Comparison of ENCODE assay signal across 8 cellular contexts in genomic region chr9:128684325-128685021, GRCh38. TPM values are rescaled to one million over a fixed set of nuclear protein-coding genes. Genes with fewer than 3 reads are reported as not detected.
DNase-seq lines count a peak whose midpoint lies in the region; ATAC-seq and TF ChIP-seq lines count a peak whose summit lies in the region.

No MANE protein-coding gene starts in this region.

- H3K9me2 ChIP-seq in OCI-LY1 (ENCODE audit: low read depth, low read length), result no peaks in the 10 kb centered on the region

- TF ChIP-seq CTCF in GM10248 (IDR thresholded peaks at IDR 0.05; ENCODE audit: control extremely low read depth, extremely low read depth, low read depth, missing control alignments), result no peak
- TF ChIP-seq CTCF in OCI-LY1 (IDR thresholded peaks at IDR 0.05; ENCODE audit: low read length), result no peak
- no peak for TF ChIP-seq CTCF in esophagus muscularis mucosa (IDR thresholded peaks at IDR 0.05)

- TF ChIP-seq EP300 in esophagus muscularis mucosa (IDR thresholded peaks at IDR 0.05), result no peak

- CTCF ChIA-PET in GM10248 (lab: Yijun Ruan, JAX), result interaction anchor here (1.1 to 2.1 kb wide), 5 partner anchors 10 to 246 kb away, joined by 3 to 9 read pairs (median 4); partner anchors contain the start of gene PKN3
- CTCF ChIA-PET in naive thymus-derived CD4-positive, alpha-beta T cell (lab: Charles Lee), result interaction anchor here (0.5 to 1.6 kb wide), 4 partner anchors 13 to 179 kb away, joined by 3 to 7 read pairs (median 4); partner anchors contain the start of gene PKN3

- H3K36me3 Mint-ChIP-seq in naive thymus-derived CD4-positive, alpha-beta T cell, result peaks cover 0 to 8% (median 0%) of the 10 kb centered on the region in 5 donors

- no peak for TF ChIP-seq POLR2A in esophagus muscularis mucosa (IDR thresholded peaks at IDR 0.05; ENCODE audit: low read depth)

- no peaks in the 10 kb centered on the region for H3K9me3 Mint-ChIP-seq in naive thymus-derived CD4-positive, alpha-beta T cell
- no peaks in the 10 kb centered on the region for H3K9me3 Mint-ChIP-seq in stimulated activated naive CD8-positive, alpha-beta T cell treated with anti-CD3 and anti-CD28 coated beads, Interleukin-15, amount 100 ng/mL, for 72 hours

- H3K4me1 ChIP-seq in OCI-LY1 (ENCODE audit: insufficient read depth, low read length, severe bottlenecking) (peaks cover 52% of the 10 kb centered on the region), esophagus muscularis mucosa (peaks cover 21 to 43% (median 34%) of the 10 kb centered on the region in 4 donors)
- peaks cover 27 to 36% of the 10 kb centered on the region in 2 donors for H3K4me1 ChIP-seq in naive thymus-derived CD4-positive, alpha-beta T cell (ENCODE audit: control insufficient read depth in 2 of 2, insufficient read depth in 2 of 2, low read length in 2 of 2)

- H3K9me3 ChIP-seq in OCI-LY1 (ENCODE audit: low read length) (no peaks in the 10 kb centered on the region), esophagus muscularis mucosa (no peaks in the 10 kb centered on the region)
- no peaks in the 10 kb centered on the region for H3K9me3 ChIP-seq in naive thymus-derived CD4-positive, alpha-beta T cell (ENCODE audit: control insufficient read depth in 2 of 3, low read length in 3 of 3)

- H3K79me2 ChIP-seq in OCI-LY1 (ENCODE audit: insufficient read depth, low read length), result peaks cover 31% of the 10 kb centered on the region

- H3K4me3 Mint-ChIP-seq in naive thymus-derived CD4-positive, alpha-beta T cell, result peak overlapping the region; percentile 92 to 100 (median 96)
- peak overlapping the region; percentile 95 to 99 for H3K4me3 Mint-ChIP-seq in stimulated activated naive CD8-positive, alpha-beta T cell treated with anti-CD3 and anti-CD28 coated beads, Interleukin-15, amount 100 ng/mL, for 72 hours

- intact Hi-C loops in esophagus muscularis mucosa (cut with DNase I), result loop anchor here (5.0 kb wide), 1 partner anchor 47 kb away; no protein-coding TSS in a partner anchor
- intact Hi-C loops in naive thymus-derived CD4-positive, alpha-beta T cell (cut with micrococcal nuclease), result loop anchor here (1.0 to 10.0 kb wide), 6 partner anchors 28 to 410 kb away; partner anchors contain the start of genes DYNC2I2 (in 2 of the 2), GOLGA2 (in 2 of the 2), SWI5 (in 2 of the 2) and SPTAN1 (in 1 of the 2)

- no peaks in the 10 kb centered on the region for H3K27me3 Mint-ChIP-seq in naive thymus-derived CD4-positive, alpha-beta T cell
- no peaks in the 10 kb centered on the region for H3K27me3 Mint-ChIP-seq in stimulated activated naive CD8-positive, alpha-beta T cell treated with anti-CD3 and anti-CD28 coated beads, Interleukin-15, amount 100 ng/mL, for 72 hours

- ATAC-seq in HG03066 (IDR thresholded peaks at IDR 0.05; ENCODE audit: low read depth, unreplicated experiment), result peak; percentile 33
- ATAC-seq in naive thymus-derived CD4-positive, alpha-beta T cell, result peak; percentile 50
- ATAC-seq in stimulated activated naive CD8-positive, alpha-beta T cell treated with anti-CD3 and anti-CD28 coated beads, Interleukin-15, amount 100 ng/mL, for 72 hours, result peak; percentile 71
- ATAC-seq in HG02571 (IDR thresholded peaks at IDR 0.05; ENCODE audit: unreplicated experiment), result no peak

- POLR2A ChIA-PET in GM10248 (lab: Yijun Ruan, JAX), result interaction anchor here (0.6 to 2.5 kb wide), 5 partner anchors 11 to 132 kb away, joined by 3 to 12 read pairs (median 3); partner anchors contain the start of gene SPTAN1
- POLR2A ChIA-PET in naive thymus-derived CD4-positive, alpha-beta T cell (lab: Charles Lee), result interaction anchor here (0.6 to 4.4 kb wide), 14 partner anchors 9 to 308 kb away, joined by 3 to 32 read pairs (median 4); partner anchors contain the start of genes DYNC2I2, SPTAN1, ZDHHC12 and ZER1

- H3K36me3 ChIP-seq in OCI-LY1 (ENCODE audit: insufficient read depth, low read length) (0 out of 2 replicates have a peak, but pooled peaks cover 4% of the 10 kb centered on the region), esophagus muscularis mucosa (no peaks in the 10 kb centered on the region)
- H3K36me3 ChIP-seq in naive thymus-derived CD4-positive, alpha-beta T cell (ENCODE audit: control insufficient read depth in 2 of 3, insufficient read depth in 3 of 3, low read length in 3 of 3), result no peaks in the 10 kb centered on the region

- no peaks in the 10 kb centered on the region for H4K20me1 ChIP-seq in OCI-LY1 (ENCODE audit: insufficient read depth, low read length)

- DNase-seq in GM10248 (ENCODE audit: extremely low spot score) (peak; percentile 88), activated T-cell treated with anti-CD3 and anti-CD28 coated beads for 48 hours (ENCODE audit: low read depth) (peak; percentile 72), esophagus muscularis mucosa (ENCODE audit: extremely low spot score) (no peak)
- peak; percentile 36 to 78 (median 69) for DNase-seq in naive thymus-derived CD4-positive, alpha-beta T cell
- DNase-seq in stimulated activated naive CD8-positive, alpha-beta T cell treated with anti-CD3 and anti-CD28 coated beads, Interleukin-15, amount 100 ng/mL, for 72 hours, result peak; percentile 73 to 84

- WGBS in esophagus muscularis mucosa, result 12% methylated on average over 14 of the region's 14 CpGs

- H3K4me2 ChIP-seq in OCI-LY1 (ENCODE audit: low read length), result peak overlapping the region; percentile 89

- no peak overlapping the region for H2AFZ ChIP-seq in OCI-LY1 (ENCODE audit: low read length)

- H3K27ac ChIP-seq in OCI-LY1 (ENCODE audit: low read depth, low read length, poor library complexity, severe bottlenecking) (peak overlapping the region; percentile 94), esophagus muscularis mucosa (replicated peaks in 1 of 4) (peak overlapping the region; percentile 67 to 77 (median 73))
- H3K27ac ChIP-seq in naive thymus-derived CD4-positive, alpha-beta T cell (ENCODE audit: low read depth, low read length), result peak overlapping the region; percentile 76

- H3F3A ChIP-seq in OCI-LY1 (ENCODE audit: insufficient read depth, low read length), result no peaks in the 10 kb centered on the region

- peak overlapping the region; percentile 95 for H3K9ac ChIP-seq in OCI-LY1 (ENCODE audit: low read length)

- H3K4me1 Mint-ChIP-seq in naive thymus-derived CD4-positive, alpha-beta T cell, result peaks cover 41 to 60% (median 51%) of the 10 kb centered on the region in 7 donors
- peaks cover 58% of the 10 kb centered on the region for H3K4me1 Mint-ChIP-seq in stimulated activated naive CD8-positive, alpha-beta T cell treated with anti-CD3 and anti-CD28 coated beads, Interleukin-15, amount 100 ng/mL, for 72 hours

- H3K27ac Mint-ChIP-seq in naive thymus-derived CD4-positive, alpha-beta T cell, result peak overlapping the region; percentile 91 to 99 (median 97)
- peak overlapping the region; percentile 94 to 98 for H3K27ac Mint-ChIP-seq in stimulated activated naive CD8-positive, alpha-beta T cell treated with anti-CD3 and anti-CD28 coated beads, Interleukin-15, amount 100 ng/mL, for 72 hours

- H3K4me3 ChIP-seq in OCI-LY1 (ENCODE audit: low read depth, low read length, poor library complexity, severe bottlenecking), result peak overlapping the region; percentile 90
- H3K4me3 ChIP-seq in esophagus muscularis mucosa, result peak overlapping the region; percentile 54 to 62 (median 58)
- H3K4me3 ChIP-seq in naive thymus-derived CD4-positive, alpha-beta T cell (ENCODE audit: low read length), result peak overlapping the region; percentile 91

- no peaks in the 10 kb centered on the region for H3K27me3 ChIP-seq in OCI-LY1 (ENCODE audit: insufficient read depth, low read length)
- H3K27me3 ChIP-seq in esophagus muscularis mucosa, result no peaks in the 10 kb centered on the region
- H3K27me3 ChIP-seq in naive thymus-derived CD4-positive, alpha-beta T cell (ENCODE audit: control insufficient read depth in 2 of 2, insufficient read depth in 2 of 2, low read length in 2 of 2), result no peaks in the 10 kb centered on the region

RNA-seq across cellular contexts. Expression of gene SET, which starts 4.5 kb away (rescaled TPM):
- 100 to 1,000 TPM; 170 to 239 (median 205) TPM for total RNA-seq in esophagus muscularis mucosa
- total RNA-seq in naive thymus-derived CD4-positive, alpha-beta T cell, result 100 to 1,000 TPM; 222 to 488 (median 270) TPM
- 100 to 1,000 TPM; 133 to 200 TPM for polyA plus RNA-seq in naive thymus-derived CD4-positive, alpha-beta T cell

RNA-seq across cellular contexts. Expression of gene PKN3, which starts 17.8 kb away (rescaled TPM):
- total RNA-seq in esophagus muscularis mucosa, result 1 to 10 TPM; 4.0 to 10.0 (median 7.6) TPM
- total RNA-seq in naive thymus-derived CD4-positive, alpha-beta T cell, result 10 to 100 TPM in 1 of 5 experiments, 1 to 10 TPM in 4; 1.1 to 11.7 (median 1.6) TPM
- 1 to 10 TPM in 1 of 2 donors, under 1 TPM in 1; 0.93 to 1.1 TPM for polyA plus RNA-seq in naive thymus-derived CD4-positive, alpha-beta T cell

RNA-seq across cellular contexts. Expression of gene DYNC2I2, which starts 27.8 kb away (rescaled TPM):
- 10 to 100 TPM; 27.8 to 54.8 (median 39.2) TPM for total RNA-seq in esophagus muscularis mucosa
- total RNA-seq in naive thymus-derived CD4-positive, alpha-beta T cell, result 10 to 100 TPM in 1 of 5 experiments, 1 to 10 TPM in 4; 2.5 to 41.7 (median 3.8) TPM
- polyA plus RNA-seq in naive thymus-derived CD4-positive, alpha-beta T cell, result 1 to 10 TPM; 1.4 to 2.5 TPM

RNA-seq across cellular contexts. Expression of gene ZDHHC12, which starts 39.5 kb away (rescaled TPM):
- total RNA-seq in esophagus muscularis mucosa, result 10 to 100 TPM; 23.3 to 35.7 (median 29.8) TPM
- total RNA-seq in naive thymus-derived CD4-positive, alpha-beta T cell, result 10 to 100 TPM; 21.2 to 70.3 (median 25.7) TPM
- polyA plus RNA-seq in naive thymus-derived CD4-positive, alpha-beta T cell, result 10 to 100 TPM; 63.2 to 74.2 TPM
